In genomic region chr2:23425338-23425871, GRCh38 we compare ENCODE assay signal across 15 cellular contexts. TPM values are rescaled to one million over a fixed set of nuclear protein-coding genes. Genes with fewer than 3 reads are reported as not detected.
DNase-seq lines count a peak whose midpoint lies in the region; ATAC-seq, FAIRE-seq and TF ChIP-seq lines count a peak whose summit lies in the region.
"Had no signal": no experiment of that assay in that cellular context is flagged by ENCODE, and none has a peak within 500 bp of the region (broad histone marks: within the 10 kb centered on the region; RNA-seq: fewer than 3 reads in every experiment).

No MANE protein-coding gene starts in this region.

- peaks cover 0 to 4% of the 10 kb centered on the region in 2 donors for H3K4me1 ChIP-seq in kidney (ENCODE audit: control insufficient read depth in 1 of 2, insufficient read depth in 1 of 2, low read depth in 1 of 2, low read length in 2 of 2)
- H3K4me1 ChIP-seq in skeletal muscle tissue (ENCODE audit: control insufficient read depth in 3 of 3, insufficient read depth in 3 of 3, low read length in 3 of 3): peaks cover 27 to 60% (median 36%) of the 10 kb centered on the region in 3 donors
- H3K4me1 ChIP-seq: breast epithelium had no signal

- TF ChIP-seq CTCF in kidney (IDR thresholded peaks at IDR 0.05; ENCODE audit: borderline replicate concordance, extremely low read depth, insufficient read depth) (no peak), progenitor cell of endocrine pancreas (IDR thresholded peaks at IDR 0.05; ENCODE audit: unreplicated experiment) (no peak)
- no peak for TF ChIP-seq CTCF in activated CD8-positive, alpha-beta T cell treated with anti-CD3 and anti-CD28 coated beads for 36 hours (IDR thresholded peaks at IDR 0.05)

- H3K36me3 ChIP-seq in H7 (replicated peaks; ENCODE audit: control insufficient read depth, insufficient read depth, low read length) (no peaks in the 10 kb centered on the region), kidney (ENCODE audit: control insufficient read depth in 1 of 2, insufficient read depth in 2 of 2, low read length in 2 of 2) (no peaks in the 10 kb centered on the region), skeletal muscle tissue (ENCODE audit: control insufficient read depth in 3 of 3, insufficient read depth in 3 of 3, low read length in 3 of 3) (no peaks in the 10 kb centered on the region)
- H3K36me3 ChIP-seq: breast epithelium had no signal

- H3K4me3 Mint-ChIP-seq in activated CD8-positive, alpha-beta memory T cell treated with anti-CD3 and anti-CD28 coated beads, Interleukin-2, amount 10 ng/mL, durations not matched to agents 7 days and 5 days: no peak overlapping the region
- H3K4me3 Mint-ChIP-seq in progenitor cell of endocrine pancreas (ENCODE audit: low read depth): no peak overlapping the region
- H3K4me3 Mint-ChIP-seq in activated CD8-positive, alpha-beta T cell treated with anti-CD3 and anti-CD28 coated beads for 36 hours: no peak overlapping the region
- H3K4me3 Mint-ChIP-seq: CD14-positive monocyte; stimulated activated naive CD8-positive, alpha-beta T cell treated with anti-CD3 and anti-CD28 coated beads, Interleukin-15, amount 100 ng/mL, for 72 hours; T-helper 17 cell had no signal

- DNase-seq in H7 (peak; percentile 67), kidney (peak; percentile 26), progenitor cell of endocrine pancreas (ENCODE audit: low spot score, unreplicated experiment) (no peak), GOT3 (lab: John Stamatoyannopoulos, UW) (no peak), H4 (ENCODE audit: low spot score) (no peak)
- peak; percentile 23 for DNase-seq in activated CD8-positive, alpha-beta memory T cell treated with anti-CD3 and anti-CD28 coated beads, Interleukin-2, amount 10 ng/mL, durations not matched to agents 7 days and 5 days
- no peak for DNase-seq in activated CD8-positive, alpha-beta T cell treated with anti-CD3 and anti-CD28 coated beads for 36 hours
- DNase-seq: activated CD4-positive, alpha-beta T cell treated with anti-CD3 and anti-CD28 coated beads, Interleukin-2, amount 50 U/mL, for 1 hour; activated gamma-delta T cell treated with Interleukin-2 at 50 U/mL for 16 hours; stimulated activated naive CD8-positive, alpha-beta T cell treated with anti-CD3 and anti-CD28 coated beads, Interleukin-15, amount 100 ng/mL, for 72 hours; T-helper 17 cell had no signal

- H3K9me3 ChIP-seq in kidney (ENCODE audit: control insufficient read depth in 1 of 2, low read length in 2 of 2): no peaks in the 10 kb centered on the region
- peaks cover 0 to 2% (median 0%) of the 10 kb centered on the region in 3 donors for H3K9me3 ChIP-seq in skeletal muscle tissue (ENCODE audit: control insufficient read depth in 3 of 3, low read length in 3 of 3)
- H3K9me3 ChIP-seq: breast epithelium had no signal

- intact Hi-C loops in kidney (cut with DNase I): no loop called here
- intact Hi-C loops in activated CD8-positive, alpha-beta T cell treated with anti-CD3 and anti-CD28 coated beads for 36 hours (cut with micrococcal nuclease): no loop called here

- POLR2A ChIA-PET in activated CD8-positive, alpha-beta T cell treated with anti-CD3 and anti-CD28 coated beads for 36 hours (lab: Charles Lee): no interaction called here

- no peak for ATAC-seq in activated CD8-positive, alpha-beta memory T cell treated with anti-CD3 and anti-CD28 coated beads, Interleukin-2, amount 10 ng/mL, durations not matched to agents 7 days and 5 days
- no peak for ATAC-seq in activated CD8-positive, alpha-beta T cell treated with anti-CD3 and anti-CD28 coated beads for 36 hours
- ATAC-seq: stimulated activated naive CD8-positive, alpha-beta T cell treated with anti-CD3 and anti-CD28 coated beads, Interleukin-15, amount 100 ng/mL, for 72 hours; T-helper 17 cell had no signal

- H3K4me3 ChIP-seq in H7 (ENCODE audit: insufficient read depth, low read depth, low read length): peak overlapping the region; percentile 8; the same call in 1 of the 2 replicates
- H3K4me3 ChIP-seq in kidney (ENCODE audit: low read length in 2 of 2): no peak overlapping the region
- peak overlapping the region in 1 of 3 donors; percentile 27 for H3K4me3 ChIP-seq in skeletal muscle tissue (ENCODE audit: low read length in 3 of 3)
- H3K4me3 ChIP-seq: breast epithelium had no signal

- H3K27ac ChIP-seq in kidney (ENCODE audit: low read depth in 2 of 2, low read length in 2 of 2): no peak overlapping the region
- peak overlapping the region; percentile 88 for H3K27ac ChIP-seq in skeletal muscle tissue (ENCODE audit: low read depth, low read length)

- no peaks in the 10 kb centered on the region for H3K27me3 ChIP-seq in H7 (ENCODE audit: control insufficient read depth, insufficient read depth, low read length)
- H3K27me3 ChIP-seq in skeletal muscle tissue (ENCODE audit: control insufficient read depth in 3 of 3, insufficient read depth in 3 of 3, low read length in 3 of 3): no peaks in the 10 kb centered on the region
- H3K27me3 ChIP-seq: breast epithelium had no signal

- CTCF ChIA-PET in activated CD8-positive, alpha-beta memory T cell treated with anti-CD3 and anti-CD28 coated beads, Interleukin-2, amount 10 ng/mL, durations not matched to agents 7 days and 5 days (lab: Charles Lee): no interaction called here
- CTCF ChIA-PET in activated CD8-positive, alpha-beta T cell treated with anti-CD3 and anti-CD28 coated beads for 36 hours (lab: Charles Lee): no interaction called here

- H3K4me1 Mint-ChIP-seq in activated CD8-positive, alpha-beta memory T cell treated with anti-CD3 and anti-CD28 coated beads, Interleukin-2, amount 10 ng/mL, durations not matched to agents 7 days and 5 days: no peaks in the 10 kb centered on the region
- no peaks in the 10 kb centered on the region for H3K4me1 Mint-ChIP-seq in progenitor cell of endocrine pancreas (ENCODE audit: low read depth)
- H3K4me1 Mint-ChIP-seq in activated CD8-positive, alpha-beta T cell treated with anti-CD3 and anti-CD28 coated beads for 36 hours (ENCODE audit: low read depth): no peaks in the 10 kb centered on the region
- H3K4me1 Mint-ChIP-seq: CD14-positive monocyte; stimulated activated naive CD8-positive, alpha-beta T cell treated with anti-CD3 and anti-CD28 coated beads, Interleukin-15, amount 100 ng/mL, for 72 hours; T-helper 17 cell had no signal

- no peak overlapping the region for H3K9ac ChIP-seq in kidney (ENCODE audit: low read length in 2 of 2)
- H3K9ac ChIP-seq in skeletal muscle tissue (ENCODE audit: low read depth in 1 of 3, low read length in 3 of 3): no peak overlapping the region

- no peaks in the 10 kb centered on the region for H3K36me3 Mint-ChIP-seq in activated CD8-positive, alpha-beta memory T cell treated with anti-CD3 and anti-CD28 coated beads, Interleukin-2, amount 10 ng/mL, durations not matched to agents 7 days and 5 days
- no peaks in the 10 kb centered on the region for H3K36me3 Mint-ChIP-seq in progenitor cell of endocrine pancreas (ENCODE audit: insufficient read depth)
- no peaks in the 10 kb centered on the region for H3K36me3 Mint-ChIP-seq in activated CD8-positive, alpha-beta T cell treated with anti-CD3 and anti-CD28 coated beads for 36 hours (ENCODE audit: low read depth)
- H3K36me3 Mint-ChIP-seq: CD14-positive monocyte had no signal

- H3K27me3 Mint-ChIP-seq in activated CD8-positive, alpha-beta memory T cell treated with anti-CD3 and anti-CD28 coated beads, Interleukin-2, amount 10 ng/mL, durations not matched to agents 7 days and 5 days: peaks cover 3% of the 10 kb centered on the region
- H3K27me3 Mint-ChIP-seq in progenitor cell of endocrine pancreas: no peaks in the 10 kb centered on the region
- H3K27me3 Mint-ChIP-seq in activated CD8-positive, alpha-beta T cell treated with anti-CD3 and anti-CD28 coated beads for 36 hours: no peaks in the 10 kb centered on the region

- H3K9me3 Mint-ChIP-seq in activated CD8-positive, alpha-beta memory T cell treated with anti-CD3 and anti-CD28 coated beads, Interleukin-2, amount 10 ng/mL, durations not matched to agents 7 days and 5 days (ENCODE audit: low read depth): no peaks in the 10 kb centered on the region
- H3K9me3 Mint-ChIP-seq in progenitor cell of endocrine pancreas (ENCODE audit: low read depth): no peaks in the 10 kb centered on the region
- no peaks in the 10 kb centered on the region for H3K9me3 Mint-ChIP-seq in activated CD8-positive, alpha-beta T cell treated with anti-CD3 and anti-CD28 coated beads for 36 hours
- H3K9me3 Mint-ChIP-seq: CD14-positive monocyte; stimulated activated naive CD8-positive, alpha-beta T cell treated with anti-CD3 and anti-CD28 coated beads, Interleukin-15, amount 100 ng/mL, for 72 hours had no signal

- no peak overlapping the region for H3K27ac Mint-ChIP-seq in activated CD8-positive, alpha-beta memory T cell treated with anti-CD3 and anti-CD28 coated beads, Interleukin-2, amount 10 ng/mL, durations not matched to agents 7 days and 5 days
- no peak overlapping the region for H3K27ac Mint-ChIP-seq in progenitor cell of endocrine pancreas
- H3K27ac Mint-ChIP-seq in activated CD8-positive, alpha-beta T cell treated with anti-CD3 and anti-CD28 coated beads for 36 hours: no peak overlapping the region
- H3K27ac Mint-ChIP-seq: CD14-positive monocyte; stimulated activated naive CD8-positive, alpha-beta T cell treated with anti-CD3 and anti-CD28 coated beads, Interleukin-15, amount 100 ng/mL, for 72 hours; T-helper 17 cell had no signal

- FAIRE-seq in kidney (lab: Jason Lieb, UNC): no peak
- FAIRE-seq: GM18507 had no signal

RNA-seq across cellular contexts. Expression of gene KLHL29, which starts 40.4 kb away (rescaled TPM):
- total RNA-seq in H7 (2014; rRNA removed; shearing (Covaris generic)): 6.2 and 11.9 TPM in 2 replicates
- under 1 TPM; 0.09 to 0.12 TPM for total RNA-seq in activated CD8-positive, alpha-beta memory T cell treated with anti-CD3 and anti-CD28 coated beads, Interleukin-2, amount 10 ng/mL, durations not matched to agents 7 days and 5 days
- total RNA-seq in kidney: 10.5 TPM
- 1.5 TPM for polyA plus RNA-seq in kidney (ENCODE audit: insufficient read depth, low read depth, low replicate concordance)
- 3.7 TPM for total RNA-seq in skeletal muscle tissue
- total RNA-seq in progenitor cell of endocrine pancreas: 4.4 and 5.5 TPM in 2 replicates
- 1 to 10 TPM; 1.0 to 1.2 TPM for total RNA-seq in activated CD8-positive, alpha-beta T cell treated with anti-CD3 and anti-CD28 coated beads for 36 hours
- total RNA-seq in H4 (2014; rRNA removed; shearing (Covaris generic)): 1.8 and 2.1 TPM in 2 replicates
- polyA plus RNA-seq: CD14-positive monocyte had no signal

Comparison
In these comparisons a context has a peak if more than half of its experiments do, and no peak if none do; other contexts are left out.
1. DNase-seq: peak in H7 (single experiment), activated CD8-positive, alpha-beta memory T cell treated with anti-CD3 and anti-CD28 coated beads, Interleukin-2, amount 10 ng/mL, durations not matched to agents 7 days and 5 days (single experiment) and kidney (single experiment); none in progenitor cell of endocrine pancreas (single experiment), activated CD8-positive, alpha-beta T cell treated with anti-CD3 and anti-CD28 coated beads for 36 hours (single experiment), GOT3 (single experiment) and H4 (single experiment).